Comparison of ENCODE assay signal across 2 cellular contexts in the genomic region with DNA sequence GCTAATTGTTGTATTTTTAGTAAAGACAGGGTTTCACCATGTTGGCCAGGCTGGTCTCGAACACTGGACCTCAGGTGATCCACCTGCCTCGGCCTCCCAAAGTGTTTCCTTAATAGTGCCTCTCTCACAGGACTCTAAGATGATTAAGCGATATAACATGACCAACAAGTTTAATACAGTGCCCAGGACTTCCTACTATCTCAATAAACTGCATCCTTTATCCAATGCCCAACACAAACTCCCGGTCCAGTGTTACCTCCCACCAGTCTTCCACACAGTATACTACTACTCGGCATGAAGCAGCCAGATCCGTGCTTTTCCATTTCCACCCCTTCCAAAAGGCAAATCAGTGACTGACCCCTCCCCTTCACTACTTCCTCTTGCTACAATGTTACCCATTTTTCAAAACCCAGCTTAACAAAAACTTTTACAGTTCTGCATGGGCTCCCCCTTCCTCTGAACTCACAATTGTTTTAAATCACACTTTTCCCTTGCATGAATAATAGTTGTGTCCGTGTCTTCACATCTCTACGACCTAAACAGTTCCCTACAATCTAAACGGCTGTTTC.
TF ChIP-seq lines count a peak whose summit lies in the region.

No MANE protein-coding gene starts in this region.

TF ChIP-seq in IMR-90, 13 proteins besides CTCF, POLR2A, EP300 and RAD21:
- TF ChIP-seq, protein P1, sequence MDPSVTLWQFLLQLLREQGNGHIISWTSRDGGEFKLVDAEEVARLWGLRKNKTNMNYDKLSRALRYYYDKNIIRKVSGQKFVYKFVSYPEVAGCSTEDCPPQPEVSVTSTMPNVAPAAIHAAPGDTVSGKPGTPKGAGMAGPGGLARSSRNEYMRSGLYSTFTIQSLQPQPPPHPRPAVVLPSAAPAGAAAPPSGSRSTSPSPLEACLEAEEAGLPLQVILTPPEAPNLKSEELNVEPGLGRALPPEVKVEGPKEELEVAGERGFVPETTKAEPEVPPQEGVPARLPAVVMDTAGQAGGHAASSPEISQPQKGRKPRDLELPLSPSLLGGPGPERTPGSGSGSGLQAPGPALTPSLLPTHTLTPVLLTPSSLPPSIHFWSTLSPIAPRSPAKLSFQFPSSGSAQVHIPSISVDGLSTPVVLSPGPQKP (IDR thresholded peaks at IDR 0.05; ENCODE audit: borderline replicate concordance, low read depth, low read length), result no peak
- TF ChIP-seq NFE2L2 (IDR thresholded peaks at IDR 0.05; ENCODE audit: low read depth, low read length), result no peak
- TF ChIP-seq MXI1 (IDR thresholded peaks at IDR 0.05; ENCODE audit: borderline replicate concordance, low read depth, low read length), result no peak
- TF ChIP-seq CEBPB (IDR thresholded peaks at IDR 0.05; ENCODE audit: low read depth, low read length), result no peak
- TF ChIP-seq MAFK (IDR thresholded peaks at IDR 0.05; ENCODE audit: low read depth, low read length), result no peak
- no peak for TF ChIP-seq CHD1 (IDR thresholded peaks at IDR 0.05; ENCODE audit: low read depth, low read length)
- TF ChIP-seq FOS (IDR thresholded peaks at IDR 0.05; ENCODE audit: low read depth, low read length), result no peak
- TF ChIP-seq MAZ (IDR thresholded peaks at IDR 0.05; ENCODE audit: borderline replicate concordance, low read depth, low read length), result no peak
- TF ChIP-seq SMC3 (IDR thresholded peaks at IDR 0.05; ENCODE audit: low read depth, low read length), result no peak
- TF ChIP-seq, protein P2, sequence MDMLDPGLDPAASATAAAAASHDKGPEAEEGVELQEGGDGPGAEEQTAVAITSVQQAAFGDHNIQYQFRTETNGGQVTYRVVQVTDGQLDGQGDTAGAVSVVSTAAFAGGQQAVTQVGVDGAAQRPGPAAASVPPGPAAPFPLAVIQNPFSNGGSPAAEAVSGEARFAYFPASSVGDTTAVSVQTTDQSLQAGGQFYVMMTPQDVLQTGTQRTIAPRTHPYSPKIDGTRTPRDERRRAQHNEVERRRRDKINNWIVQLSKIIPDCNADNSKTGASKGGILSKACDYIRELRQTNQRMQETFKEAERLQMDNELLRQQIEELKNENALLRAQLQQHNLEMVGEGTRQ (IDR thresholded peaks at IDR 0.05; ENCODE audit: low read depth, low read length), result no peak
- TF ChIP-seq RCOR1 (IDR thresholded peaks at IDR 0.05; ENCODE audit: insufficient replicate concordance, low read length), result no peak
- TF ChIP-seq BHLHE40 (IDR thresholded peaks at IDR 0.05; ENCODE audit: low read depth, low read length), result no peak
- no peak for TF ChIP-seq RFX5 (IDR thresholded peaks at IDR 0.05; ENCODE audit: low read depth, low read length)

TF ChIP-seq in GM12878, 131 proteins besides CTCF, POLR2A, EP300 and RAD21:
- TF ChIP-seq, protein P3, sequence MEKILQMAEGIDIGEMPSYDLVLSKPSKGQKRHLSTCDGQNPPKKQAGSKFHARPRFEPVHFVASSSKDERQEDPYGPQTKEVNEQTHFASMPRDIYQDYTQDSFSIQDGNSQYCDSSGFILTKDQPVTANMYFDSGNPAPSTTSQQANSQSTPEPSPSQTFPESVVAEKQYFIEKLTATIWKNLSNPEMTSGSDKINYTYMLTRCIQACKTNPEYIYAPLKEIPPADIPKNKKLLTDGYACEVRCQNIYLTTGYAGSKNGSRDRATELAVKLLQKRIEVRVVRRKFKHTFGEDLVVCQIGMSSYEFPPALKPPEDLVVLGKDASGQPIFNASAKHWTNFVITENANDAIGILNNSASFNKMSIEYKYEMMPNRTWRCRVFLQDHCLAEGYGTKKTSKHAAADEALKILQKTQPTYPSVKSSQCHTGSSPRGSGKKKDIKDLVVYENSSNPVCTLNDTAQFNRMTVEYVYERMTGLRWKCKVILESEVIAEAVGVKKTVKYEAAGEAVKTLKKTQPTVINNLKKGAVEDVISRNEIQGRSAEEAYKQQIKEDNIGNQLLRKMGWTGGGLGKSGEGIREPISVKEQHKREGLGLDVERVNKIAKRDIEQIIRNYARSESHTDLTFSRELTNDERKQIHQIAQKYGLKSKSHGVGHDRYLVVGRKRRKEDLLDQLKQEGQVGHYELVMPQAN (conservative IDR thresholded peaks at IDR 0.05), result no peak
- no peak for TF ChIP-seq ZNF217 (IDR thresholded peaks at IDR 0.05)
- TF ChIP-seq, protein P4, sequence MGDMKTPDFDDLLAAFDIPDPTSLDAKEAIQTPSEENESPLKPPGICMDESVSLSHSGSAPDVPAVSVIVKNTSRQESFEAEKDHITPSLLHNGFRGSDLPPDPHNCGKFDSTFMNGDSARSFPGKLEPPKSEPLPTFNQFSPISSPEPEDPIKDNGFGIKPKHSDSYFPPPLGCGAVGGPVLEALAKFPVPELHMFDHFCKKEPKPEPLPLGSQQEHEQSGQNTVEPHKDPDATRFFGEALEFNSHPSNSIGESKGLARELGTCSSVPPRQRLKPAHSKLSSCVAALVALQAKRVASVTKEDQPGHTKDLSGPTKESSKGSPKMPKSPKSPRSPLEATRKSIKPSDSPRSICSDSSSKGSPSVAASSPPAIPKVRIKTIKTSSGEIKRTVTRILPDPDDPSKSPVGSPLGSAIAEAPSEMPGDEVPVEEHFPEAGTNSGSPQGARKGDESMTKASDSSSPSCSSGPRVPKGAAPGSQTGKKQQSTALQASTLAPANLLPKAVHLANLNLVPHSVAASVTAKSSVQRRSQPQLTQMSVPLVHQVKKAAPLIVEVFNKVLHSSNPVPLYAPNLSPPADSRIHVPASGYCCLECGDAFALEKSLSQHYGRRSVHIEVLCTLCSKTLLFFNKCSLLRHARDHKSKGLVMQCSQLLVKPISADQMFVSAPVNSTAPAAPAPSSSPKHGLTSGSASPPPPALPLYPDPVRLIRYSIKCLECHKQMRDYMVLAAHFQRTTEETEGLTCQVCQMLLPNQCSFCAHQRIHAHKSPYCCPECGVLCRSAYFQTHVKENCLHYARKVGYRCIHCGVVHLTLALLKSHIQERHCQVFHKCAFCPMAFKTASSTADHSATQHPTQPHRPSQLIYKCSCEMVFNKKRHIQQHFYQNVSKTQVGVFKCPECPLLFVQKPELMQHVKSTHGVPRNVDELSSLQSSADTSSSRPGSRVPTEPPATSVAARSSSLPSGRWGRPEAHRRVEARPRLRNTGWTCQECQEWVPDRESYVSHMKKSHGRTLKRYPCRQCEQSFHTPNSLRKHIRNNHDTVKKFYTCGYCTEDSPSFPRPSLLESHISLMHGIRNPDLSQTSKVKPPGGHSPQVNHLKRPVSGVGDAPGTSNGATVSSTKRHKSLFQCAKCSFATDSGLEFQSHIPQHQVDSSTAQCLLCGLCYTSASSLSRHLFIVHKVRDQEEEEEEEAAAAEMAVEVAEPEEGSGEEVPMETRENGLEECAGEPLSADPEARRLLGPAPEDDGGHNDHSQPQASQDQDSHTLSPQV (IDR thresholded peaks at IDR 0.05), result no peak
- no peak for TF ChIP-seq IRF4 (IDR thresholded peaks at IDR 0.05; ENCODE audit: low read depth, low read length)
- TF ChIP-seq, protein P5, sequence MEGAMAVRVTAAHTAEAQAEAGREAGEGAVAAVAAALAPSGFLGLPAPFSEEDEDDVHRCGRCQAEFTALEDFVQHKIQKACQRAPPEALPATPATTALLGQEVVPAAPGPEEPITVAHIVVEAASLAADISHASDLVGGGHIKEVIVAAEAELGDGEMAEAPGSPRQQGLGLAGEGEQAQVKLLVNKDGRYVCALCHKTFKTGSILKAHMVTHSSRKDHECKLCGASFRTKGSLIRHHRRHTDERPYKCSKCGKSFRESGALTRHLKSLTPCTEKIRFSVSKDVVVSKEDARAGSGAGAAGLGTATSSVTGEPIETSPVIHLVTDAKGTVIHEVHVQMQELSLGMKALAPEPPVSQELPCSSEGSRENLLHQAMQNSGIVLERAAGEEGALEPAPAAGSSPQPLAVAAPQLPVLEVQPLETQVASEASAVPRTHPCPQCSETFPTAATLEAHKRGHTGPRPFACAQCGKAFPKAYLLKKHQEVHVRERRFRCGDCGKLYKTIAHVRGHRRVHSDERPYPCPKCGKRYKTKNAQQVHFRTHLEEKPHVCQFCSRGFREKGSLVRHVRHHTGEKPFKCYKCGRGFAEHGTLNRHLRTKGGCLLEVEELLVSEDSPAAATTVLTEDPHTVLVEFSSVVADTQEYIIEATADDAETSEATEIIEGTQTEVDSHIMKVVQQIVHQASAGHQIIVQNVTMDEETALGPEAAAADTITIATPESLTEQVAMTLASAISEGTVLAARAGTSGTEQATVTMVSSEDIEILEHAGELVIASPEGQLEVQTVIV (IDR thresholded peaks at IDR 0.05; ENCODE audit: borderline replicate concordance, partially characterized antibody), result no peak
- TF ChIP-seq, protein P6, sequence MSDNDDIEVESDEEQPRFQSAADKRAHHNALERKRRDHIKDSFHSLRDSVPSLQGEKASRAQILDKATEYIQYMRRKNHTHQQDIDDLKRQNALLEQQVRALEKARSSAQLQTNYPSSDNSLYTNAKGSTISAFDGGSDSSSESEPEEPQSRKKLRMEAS (IDR thresholded peaks at IDR 0.05; ENCODE audit: low read depth, low read length), result no peak
- no peak for TF ChIP-seq NR2F1 (conservative IDR thresholded peaks at IDR 0.05)
- TF ChIP-seq, protein P7, sequence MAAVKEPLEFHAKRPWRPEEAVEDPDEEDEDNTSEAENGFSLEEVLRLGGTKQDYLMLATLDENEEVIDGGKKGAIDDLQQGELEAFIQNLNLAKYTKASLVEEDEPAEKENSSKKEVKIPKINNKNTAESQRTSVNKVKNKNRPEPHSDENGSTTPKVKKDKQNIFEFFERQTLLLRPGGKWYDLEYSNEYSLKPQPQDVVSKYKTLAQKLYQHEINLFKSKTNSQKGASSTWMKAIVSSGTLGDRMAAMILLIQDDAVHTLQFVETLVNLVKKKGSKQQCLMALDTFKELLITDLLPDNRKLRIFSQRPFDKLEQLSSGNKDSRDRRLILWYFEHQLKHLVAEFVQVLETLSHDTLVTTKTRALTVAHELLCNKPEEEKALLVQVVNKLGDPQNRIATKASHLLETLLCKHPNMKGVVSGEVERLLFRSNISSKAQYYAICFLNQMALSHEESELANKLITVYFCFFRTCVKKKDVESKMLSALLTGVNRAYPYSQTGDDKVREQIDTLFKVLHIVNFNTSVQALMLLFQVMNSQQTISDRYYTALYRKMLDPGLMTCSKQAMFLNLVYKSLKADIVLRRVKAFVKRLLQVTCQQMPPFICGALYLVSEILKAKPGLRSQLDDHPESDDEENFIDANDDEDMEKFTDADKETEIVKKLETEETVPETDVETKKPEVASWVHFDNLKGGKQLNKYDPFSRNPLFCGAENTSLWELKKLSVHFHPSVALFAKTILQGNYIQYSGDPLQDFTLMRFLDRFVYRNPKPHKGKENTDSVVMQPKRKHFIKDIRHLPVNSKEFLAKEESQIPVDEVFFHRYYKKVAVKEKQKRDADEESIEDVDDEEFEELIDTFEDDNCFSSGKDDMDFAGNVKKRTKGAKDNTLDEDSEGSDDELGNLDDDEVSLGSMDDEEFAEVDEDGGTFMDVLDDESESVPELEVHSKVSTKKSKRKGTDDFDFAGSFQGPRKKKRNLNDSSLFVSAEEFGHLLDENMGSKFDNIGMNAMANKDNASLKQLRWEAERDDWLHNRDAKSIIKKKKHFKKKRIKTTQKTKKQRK (IDR thresholded peaks at IDR 0.05; ENCODE audit: low read depth, low read length), result no peak
- TF ChIP-seq KAT2A (conservative IDR thresholded peaks at IDR 0.05; ENCODE audit: control insufficient read depth, low read depth, low read length), result no peak
- TF ChIP-seq ZNF24 (IDR thresholded peaks at IDR 0.05), result no peak
